In genomic region chr6:89387516-89388222, GRCh38 we compare ENCODE assay signal across 9 cellular contexts. TPM values are rescaled to one million over a fixed set of nuclear protein-coding genes. Genes with fewer than 3 reads are reported as not detected.
DNase-seq lines count a peak whose midpoint lies in the region; ATAC-seq lines count a peak whose summit lies in the region.
"Had no signal": no experiment of that assay in that cellular context is flagged by ENCODE, and none has a peak within 500 bp of the region (broad histone marks: within the 10 kb centered on the region; RNA-seq: fewer than 3 reads in every experiment).

No MANE protein-coding gene starts in this region.

- H3K27me3 Mint-ChIP-seq in activated T-cell treated with anti-CD3 and anti-CD28 coated beads, Interleukin-2, amount 50 U/mL, for 72 hours (ENCODE audit: low read depth) = no peaks in the 10 kb centered on the region
- H3K27me3 Mint-ChIP-seq: activated CD8-positive, alpha-beta memory T cell treated with anti-CD3 and anti-CD28 coated beads, Interleukin-2, amount 10 ng/mL, durations not matched to agents 7 days and 5 days had no signal

- H3K4me1 Mint-ChIP-seq in stimulated activated effector memory CD8-positive, alpha-beta T cell treated with anti-CD3 and anti-CD28 coated beads, Interleukin-12 subunit alpha, Interleukin-12 subunit beta, amount 100 ng/mL, for 72 hours = peaks cover 6% of the 10 kb centered on the region
- peaks cover 18% of the 10 kb centered on the region for H3K4me1 Mint-ChIP-seq in activated T-cell treated with anti-CD3 and anti-CD28 coated beads, Interleukin-2, amount 50 U/mL, for 72 hours (ENCODE audit: low read depth)
- H3K4me1 Mint-ChIP-seq: activated CD8-positive, alpha-beta memory T cell treated with anti-CD3 and anti-CD28 coated beads, Interleukin-2, amount 10 ng/mL, durations not matched to agents 7 days and 5 days had no signal

- no peaks in the 10 kb centered on the region for H3K36me3 Mint-ChIP-seq in stimulated activated effector memory CD8-positive, alpha-beta T cell treated with anti-CD3 and anti-CD28 coated beads, Interleukin-12 subunit alpha, Interleukin-12 subunit beta, amount 100 ng/mL, for 72 hours
- H3K36me3 Mint-ChIP-seq in activated T-cell treated with anti-CD3 and anti-CD28 coated beads, Interleukin-2, amount 50 U/mL, for 72 hours (ENCODE audit: insufficient read depth in 2 of 2) = no peaks in the 10 kb centered on the region
- H3K36me3 Mint-ChIP-seq: activated CD8-positive, alpha-beta memory T cell treated with anti-CD3 and anti-CD28 coated beads, Interleukin-2, amount 10 ng/mL, durations not matched to agents 7 days and 5 days had no signal

- H3K27ac Mint-ChIP-seq in stimulated activated effector memory CD8-positive, alpha-beta T cell treated with anti-CD3 and anti-CD28 coated beads, Interleukin-12 subunit alpha, Interleukin-12 subunit beta, amount 100 ng/mL, for 72 hours = no peak overlapping the region
- H3K27ac Mint-ChIP-seq in activated T-cell treated with anti-CD3 and anti-CD28 coated beads, Interleukin-2, amount 50 U/mL, for 72 hours = no peak overlapping the region
- H3K27ac Mint-ChIP-seq: activated CD8-positive, alpha-beta memory T cell treated with anti-CD3 and anti-CD28 coated beads, Interleukin-2, amount 10 ng/mL, durations not matched to agents 7 days and 5 days had no signal

- no peak for DNase-seq in stimulated activated effector memory CD8-positive, alpha-beta T cell treated with anti-CD3 and anti-CD28 coated beads, Interleukin-12 subunit alpha, Interleukin-12 subunit beta, amount 100 ng/mL, for 72 hours (ENCODE audit: low spot score in 2 of 2)
- DNase-seq in HuH-7.5 (ENCODE audit: low spot score) = no peak
- DNase-seq in activated T-cell treated with anti-CD3 and anti-CD28 coated beads, Interleukin-2, amount 50 U/mL, for 72 hours = no peak
- no peak for DNase-seq in COLO829 (ENCODE audit: low spot score)
- DNase-seq: activated CD8-positive, alpha-beta memory T cell treated with anti-CD3 and anti-CD28 coated beads, Interleukin-2, amount 10 ng/mL, durations not matched to agents 7 days and 5 days; Right ventricle myocardium superior had no signal

- ATAC-seq in GM19043 (IDR thresholded peaks at IDR 0.05; ENCODE audit: low read depth, unreplicated experiment) (peak; percentile 90), HG02678 (IDR thresholded peaks at IDR 0.05; ENCODE audit: unreplicated experiment) (peak; percentile 92), HG03571 (IDR thresholded peaks at IDR 0.05; ENCODE audit: unreplicated experiment) (peak; percentile 95)
- peak; percentile 51 for ATAC-seq in stimulated activated effector memory CD8-positive, alpha-beta T cell treated with anti-CD3 and anti-CD28 coated beads, Interleukin-12 subunit alpha, Interleukin-12 subunit beta, amount 100 ng/mL, for 72 hours
- ATAC-seq in activated T-cell treated with anti-CD3 and anti-CD28 coated beads, Interleukin-2, amount 50 U/mL, for 72 hours (replicated peaks in 1 of 2) = no peak
- ATAC-seq: activated CD8-positive, alpha-beta memory T cell treated with anti-CD3 and anti-CD28 coated beads, Interleukin-2, amount 10 ng/mL, durations not matched to agents 7 days and 5 days had no signal

- H3K4me3 Mint-ChIP-seq in stimulated activated effector memory CD8-positive, alpha-beta T cell treated with anti-CD3 and anti-CD28 coated beads, Interleukin-12 subunit alpha, Interleukin-12 subunit beta, amount 100 ng/mL, for 72 hours = no peak overlapping the region
- no peak overlapping the region for H3K4me3 Mint-ChIP-seq in activated T-cell treated with anti-CD3 and anti-CD28 coated beads, Interleukin-2, amount 50 U/mL, for 72 hours
- H3K4me3 Mint-ChIP-seq: activated CD8-positive, alpha-beta memory T cell treated with anti-CD3 and anti-CD28 coated beads, Interleukin-2, amount 10 ng/mL, durations not matched to agents 7 days and 5 days had no signal

- no peaks in the 10 kb centered on the region for H3K9me3 Mint-ChIP-seq in stimulated activated effector memory CD8-positive, alpha-beta T cell treated with anti-CD3 and anti-CD28 coated beads, Interleukin-12 subunit alpha, Interleukin-12 subunit beta, amount 100 ng/mL, for 72 hours
- no peaks in the 10 kb centered on the region for H3K9me3 Mint-ChIP-seq in activated T-cell treated with anti-CD3 and anti-CD28 coated beads, Interleukin-2, amount 50 U/mL, for 72 hours

RNA-seq across cellular contexts. Expression of gene RRAGD, which starts 24.4 kb away (rescaled TPM):
- 10 to 100 TPM; 11.8 to 12.2 TPM for total RNA-seq in activated T-cell treated with anti-CD3 and anti-CD28 coated beads, Interleukin-2, amount 50 U/mL, for 72 hours

RNA-seq across cellular contexts. Expression of gene UBE2J1, which starts 35.1 kb away (rescaled TPM):
- 10 to 100 TPM; 20.6 to 21.4 TPM for total RNA-seq in activated T-cell treated with anti-CD3 and anti-CD28 coated beads, Interleukin-2, amount 50 U/mL, for 72 hours

RNA-seq across cellular contexts. Expression of gene ANKRD6, which starts 45.3 kb away (rescaled TPM):
- 1 to 10 TPM; 4.2 to 5.5 TPM for total RNA-seq in activated T-cell treated with anti-CD3 and anti-CD28 coated beads, Interleukin-2, amount 50 U/mL, for 72 hours

Comparison
In these comparisons a context has a peak if more than half of its experiments do, and no peak if none do; other contexts are left out.
1. ATAC-seq: peak in GM19043 (single experiment), HG02678 (single experiment), HG03571 (single experiment) and stimulated activated effector memory CD8-positive, alpha-beta T cell treated with anti-CD3 and anti-CD28 coated beads, Interleukin-12 subunit alpha, Interleukin-12 subunit beta, amount 100 ng/mL, for 72 hours (single experiment); none in activated T-cell treated with anti-CD3 and anti-CD28 coated beads, Interleukin-2, amount 50 U/mL, for 72 hours (0 of 2).